1 cellular context compared by ENCODE assay signal in genomic region chr22:40271440-40271839, GRCh38.
TF ChIP-seq lines count a peak whose summit lies in the region.

No MANE protein-coding gene starts in this region.

TF ChIP-seq in HepG2, 621 proteins besides CTCF, POLR2A, EP300 and RAD21 (continued from another document):
- TF ChIP-seq GMEB1 (CRISPR knock-in tag; IDR thresholded peaks at IDR 0.05; ENCODE audit: borderline replicate concordance) (no peak), CENPX (CRISPR knock-in tag; IDR thresholded peaks at IDR 0.05) (no peak)
